8 cellular contexts compared by ENCODE assay signal in genomic region chr11:64146036-64146943, GRCh38. TPM values are rescaled to one million over a fixed set of nuclear protein-coding genes. Genes with fewer than 3 reads are reported as not detected.
A peak's percentile ranks its signal among the peaks of the same experiment; 100 is the strongest.
DNase-seq lines count a peak whose midpoint lies in the region; ATAC-seq and TF ChIP-seq lines count a peak whose summit lies in the region.

No MANE protein-coding gene starts in this region.

- CTCF ChIA-PET in BJ (lab: Yijun Ruan, JAX): interaction anchor here (0.5 to 10.3 kb wide), 11 partner anchors 9 to 158 kb away, joined by 3 to 239 read pairs (median 4); no protein-coding TSS in a partner anchor

- no peak overlapping the region for H3K4me3 ChIP-seq in BJ (ENCODE audit: low read depth, low read length)
- no peak overlapping the region for H3K4me3 ChIP-seq in H7 (ENCODE audit: insufficient read depth, low read depth, low read length)
- H3K4me3 ChIP-seq in OCI-LY3 (ENCODE audit: low read length): no peak overlapping the region

- no peaks in the 10 kb centered on the region; the same call in 1 of the 2 replicates for H3K36me3 ChIP-seq in BJ (ENCODE audit: control insufficient read depth, insufficient read depth, low read length)
- no peaks in the 10 kb centered on the region for H3K36me3 ChIP-seq in H7 (replicated peaks; ENCODE audit: control insufficient read depth, insufficient read depth, low read length)
- no peaks in the 10 kb centered on the region for H3K36me3 ChIP-seq in OCI-LY3 (replicated peaks; ENCODE audit: low read depth, low read length)

- H3K27me3 ChIP-seq in BJ (ENCODE audit: control insufficient read depth, insufficient read depth, low read length): no peaks in the 10 kb centered on the region
- H3K27me3 ChIP-seq in H7 (ENCODE audit: control insufficient read depth, insufficient read depth, low read length): no peaks in the 10 kb centered on the region
- H3K27me3 ChIP-seq in OCI-LY3 (ENCODE audit: low read depth, low read length): no peaks in the 10 kb centered on the region

- H3K79me2 ChIP-seq in OCI-LY3 (ENCODE audit: low read length): no peaks in the 10 kb centered on the region

- TF ChIP-seq CTCF in BJ (IDR thresholded peaks at IDR 0.05; ENCODE audit: insufficient read depth, low read depth, low read length) (peak; percentile 81), OCI-LY3 (IDR thresholded peaks at IDR 0.05; ENCODE audit: low read depth, low read length) (peak; percentile 89)

- H2AFZ ChIP-seq in OCI-LY3 (ENCODE audit: low read depth, low read length): no peak overlapping the region

- POLR2A ChIA-PET in BJ (lab: Charles Lee): no interaction called here

- no peaks in the 10 kb centered on the region for H3K9me3 ChIP-seq in OCI-LY3 (ENCODE audit: insufficient read depth, low read length)

- no peak for ATAC-seq in HG02763 (IDR thresholded peaks at IDR 0.05; ENCODE audit: unreplicated experiment)
- no peak for ATAC-seq in HG03520 (IDR thresholded peaks at IDR 0.05; ENCODE audit: unreplicated experiment)

- peaks cover 12% of the 10 kb centered on the region for H3K4me1 ChIP-seq in OCI-LY3 (ENCODE audit: low read length)

- no peak overlapping the region for H3K9ac ChIP-seq in OCI-LY3 (ENCODE audit: low read length)

- H3K4me2 ChIP-seq in OCI-LY3 (ENCODE audit: low read length): no peak overlapping the region

- DNase-seq in BJ (ENCODE audit: low read depth) (no peak), H7 (peak; percentile 94), activated T-cell treated with anti-CD3 and anti-CD28 coated beads for 48 hours (ENCODE audit: low read depth) (peak; percentile 52), fibroblast of peridontal ligament (ENCODE audit: extremely low read depth) (peak; percentile 29), pons (ENCODE audit: low spot score) (peak; percentile 32)

- no peaks in the 10 kb centered on the region for H4K20me1 ChIP-seq in OCI-LY3 (ENCODE audit: insufficient read depth, low read length)

- no peak overlapping the region for H3K27ac ChIP-seq in OCI-LY3 (ENCODE audit: low read length)

RNA-seq across cellular contexts. Expression of gene MACROD1, which starts 19.6 kb away (rescaled TPM):
- polyA plus RNA-seq in BJ (2011; rRNA removed): 11.7 and 12.4 TPM in 2 replicates
- polyA minus RNA-seq in BJ (2011; rRNA and poly(A)+ RNA removed): 2.7 and 2.8 TPM in 2 replicates
- total RNA-seq in H7 (2014; rRNA removed; shearing (Covaris generic)): 30.9 and 52.9 TPM in 2 replicates

RNA-seq across cellular contexts. Expression of gene STIP1, which starts 39.7 kb away (rescaled TPM):
- polyA plus RNA-seq in BJ (2011; rRNA removed): 139 and 150 TPM in 2 replicates
- 197 and 349 TPM in 2 replicates for polyA minus RNA-seq in BJ (2011; rRNA and poly(A)+ RNA removed)
- 263 and 278 TPM in 2 replicates for total RNA-seq in H7 (2014; rRNA removed; shearing (Covaris generic))
